In genomic region chr2:46696966-46697829, GRCh38 we compare ENCODE assay signal across 9 cellular contexts. TPM values are rescaled to one million over a fixed set of nuclear protein-coding genes. Genes with fewer than 3 reads are reported as not detected.
DNase-seq lines count a peak whose midpoint lies in the region; ATAC-seq and TF ChIP-seq lines count a peak whose summit lies in the region.
"Had no signal": no experiment of that assay in that cellular context is flagged by ENCODE, and none has a peak within 500 bp of the region (broad histone marks: within the 10 kb centered on the region; RNA-seq: fewer than 3 reads in every experiment).

No MANE protein-coding gene starts in this region.

- DNase-seq in Calu3, result no peak
- no peak for DNase-seq in OCI-LY7 (ENCODE audit: low spot score)
- no peak for DNase-seq in chondrocyte (ENCODE audit: low spot score)
- DNase-seq in osteocyte (ENCODE audit: extremely low spot score, unreplicated experiment), result no peak
- no peak for DNase-seq in hypothalamus (lab: John Stamatoyannopoulos, UW)
- no peak for DNase-seq in SJCRH30
- DNase-seq: DMS 273 treated with DMSO at 0.1 percent for 48 hours, NCI-H2227 treated with DMSO at 0.1 percent for 48 hours had no signal

- H3K4me1 ChIP-seq in OCI-LY7 (ENCODE audit: insufficient read depth, low read length, poor library complexity, severe bottlenecking) (peaks cover 17% of the 10 kb centered on the region), SJCRH30 (0 out of 2 replicates have a peak, but pooled peaks cover 9% of the 10 kb centered on the region)

- BruUV-seq in Calu3 (replicated peaks; lab: Mats Ljungman, UMichigan) (no TSS peak), OCI-LY7 (replicated peaks; lab: Mats Ljungman, UMichigan) (no TSS peak)

- CTCF ChIA-PET in Calu3 (lab: Charles Lee) (no interaction called here), OCI-LY7 (lab: Charles Lee; ENCODE audit: unreplicated experiment) (no interaction called here)

- no peaks in the 10 kb centered on the region for H3K27me3 Mint-ChIP-seq in Calu3 (ENCODE audit: unreplicated experiment)
- no peaks in the 10 kb centered on the region for H3K27me3 Mint-ChIP-seq in chondrocyte (ENCODE audit: low read depth)
- H3K27me3 Mint-ChIP-seq in osteocyte (ENCODE audit: unreplicated experiment), result no peaks in the 10 kb centered on the region

- H3K9me2 ChIP-seq in OCI-LY7 (ENCODE audit: insufficient read depth, low read length), result no peaks in the 10 kb centered on the region

- peak overlapping the region; percentile 92; the same call in 1 of the 2 replicates for H2AFZ ChIP-seq in OCI-LY7 (ENCODE audit: low read length)

- no peaks in the 10 kb centered on the region for H3K27me3 ChIP-seq in SJCRH30

- TF ChIP-seq CTCF in Calu3 (IDR thresholded peaks at IDR 0.05; ENCODE audit: unreplicated experiment) (no peak), OCI-LY7 (conservative IDR thresholded peaks at IDR 0.05; ENCODE audit: low read length) (no peak), chondrocyte (IDR thresholded peaks at IDR 0.05) (no peak), osteocyte (IDR thresholded peaks at IDR 0.05) (no peak)

- no peak for ATAC-seq in HG02870 (IDR thresholded peaks at IDR 0.05; ENCODE audit: unreplicated experiment)

- intact Hi-C loops in Calu3 (cut with micrococcal nuclease; ENCODE audit: unreplicated experiment), result no loop called here
- intact Hi-C loops in OCI-LY7 (cut with micrococcal nuclease; ENCODE audit: unreplicated experiment), result no loop called here

- H3K79me2 ChIP-seq in OCI-LY7 (ENCODE audit: insufficient read depth, low read depth, low read length), result peaks cover 25% of the 10 kb centered on the region

- H3K36me3 ChIP-seq in OCI-LY7 (ENCODE audit: insufficient read depth, low read length) (no peaks in the 10 kb centered on the region), SJCRH30 (no peaks in the 10 kb centered on the region)

- POLR2A ChIA-PET in OCI-LY7 (lab: Charles Lee), result interaction anchor here (0.6 to 1.3 kb wide), 3 partner anchors 14 to 787 kb away, joined by 3 to 4 read pairs (median 3); no protein-coding TSS in a partner anchor

- no peak overlapping the region for H3K27ac ChIP-seq in OCI-LY7 (ENCODE audit: low read depth, low read length, poor library complexity, severe bottlenecking)
- no peak overlapping the region for H3K27ac ChIP-seq in SJCRH30

- no peaks in the 10 kb centered on the region for H3K9me3 ChIP-seq in OCI-LY7 (ENCODE audit: low read length)
- no peaks in the 10 kb centered on the region for H3K9me3 ChIP-seq in SJCRH30 (replicated peaks)

- H3K27ac Mint-ChIP-seq in Calu3 (ENCODE audit: unreplicated experiment), result peak overlapping the region; percentile 87
- H3K27ac Mint-ChIP-seq in chondrocyte (ENCODE audit: unreplicated experiment), result peak overlapping the region; percentile 99
- peak overlapping the region; percentile 96 for H3K27ac Mint-ChIP-seq in osteocyte (ENCODE audit: unreplicated experiment)

- peak overlapping the region; percentile 67 for H3K4me2 ChIP-seq in OCI-LY7 (ENCODE audit: low read length)

- no peaks in the 10 kb centered on the region for H3K9me3 Mint-ChIP-seq in Calu3 (ENCODE audit: low read depth, unreplicated experiment)
- H3K9me3 Mint-ChIP-seq in chondrocyte (ENCODE audit: low read depth), result no peaks in the 10 kb centered on the region
- no peaks in the 10 kb centered on the region for H3K9me3 Mint-ChIP-seq in osteocyte (ENCODE audit: unreplicated experiment)

- H4K20me1 ChIP-seq in OCI-LY7 (ENCODE audit: insufficient read depth, low read length), result peaks cover 9% of the 10 kb centered on the region; the same call in 1 of the 2 replicates

- H3K4me3 ChIP-seq in OCI-LY7 (ENCODE audit: low read depth, low read length, poor library complexity, severe bottlenecking) (no peak overlapping the region), SJCRH30 (no peak overlapping the region)

- H3K4me1 Mint-ChIP-seq in Calu3 (ENCODE audit: low read depth, unreplicated experiment) (peaks cover 44% of the 10 kb centered on the region), chondrocyte (ENCODE audit: low read depth) (peaks cover 31% of the 10 kb centered on the region), osteocyte (ENCODE audit: unreplicated experiment) (peaks cover 26% of the 10 kb centered on the region)

- H3K36me3 Mint-ChIP-seq in Calu3 (ENCODE audit: insufficient read depth, unreplicated experiment) (peaks cover 27% of the 10 kb centered on the region), chondrocyte (ENCODE audit: low read depth) (no peaks in the 10 kb centered on the region), osteocyte (ENCODE audit: unreplicated experiment) (no peaks in the 10 kb centered on the region)

- H3K4me3 Mint-ChIP-seq in Calu3 (ENCODE audit: low read depth, unreplicated experiment) (peak overlapping the region; percentile 92), chondrocyte (ENCODE audit: unreplicated experiment) (peak overlapping the region; percentile 95), osteocyte (ENCODE audit: unreplicated experiment) (peak overlapping the region; percentile 97)

RNA-seq across cellular contexts. Expression of gene SOCS5, which starts 1.9 kb away (rescaled TPM):
- total RNA-seq in Calu3 (2022) (15.0 and 15.3 TPM in 2 replicates), OCI-LY7 (2022) (7.7 and 8.1 TPM in 2 replicates), chondrocyte (21.3 to 24.9 TPM (median 23.9 TPM) in 3 replicates), osteocyte (23.4 and 24.1 TPM in 2 replicates)
- 9.5 and 9.9 TPM in 2 replicates for total RNA-seq in OCI-LY7 (2014; rRNA removed; shearing (Covaris generic))
- total RNA-seq in SJCRH30 (2014; rRNA removed; shearing (Covaris generic)), result 24.2 and 25.1 TPM in 2 replicates
